In genomic region chr9:135907006-135907434, GRCh38 we compare ENCODE assay signal across 8 cellular contexts. TPM values are rescaled to one million over a fixed set of nuclear protein-coding genes. Genes with fewer than 3 reads are reported as not detected.
A peak's percentile ranks its signal among the peaks of the same experiment; 100 is the strongest.
DNase-seq lines count a peak whose midpoint lies in the region; ATAC-seq, FAIRE-seq and TF ChIP-seq lines count a peak whose summit lies in the region.

No MANE protein-coding gene starts in this region.

- H3K36me3 ChIP-seq in BLaER1 treated with 17β-estradiol and CSF1 and Interleukin-3, amounts not matched to agents 10 nM and 100 nM, result peaks cover 15 to 52% (median 34%) of the 10 kb centered on the region in 11 experiments
- H3K36me3 ChIP-seq in ascending aorta, result peaks cover 5 to 20% of the 10 kb centered on the region in 2 donors
- H3K36me3 ChIP-seq in lung (ENCODE audit: control insufficient read depth in 2 of 2, insufficient read depth in 2 of 2, low read length in 2 of 2), result no peaks in the 10 kb centered on the region

- peak; percentile 14 for ATAC-seq in GM18868 (IDR thresholded peaks at IDR 0.05; ENCODE audit: unreplicated experiment)
- peak; percentile 32 for ATAC-seq in HG03135 (IDR thresholded peaks at IDR 0.05; ENCODE audit: unreplicated experiment)
- no peak for ATAC-seq in lung (ENCODE audit: insufficient read depth, low FRiP score)
- no peak for ATAC-seq in HG02759 (IDR thresholded peaks at IDR 0.05; ENCODE audit: unreplicated experiment)

- peak overlapping the region; percentile 76 to 93 (median 85) for H3K9ac ChIP-seq in BLaER1 treated with 17β-estradiol and CSF1 and Interleukin-3, amounts not matched to agents 10 nM and 100 nM

- H3K4me3 ChIP-seq in BLaER1 treated with 17β-estradiol and CSF1 and Interleukin-3, amounts not matched to agents 10 nM and 100 nM, result peak overlapping the region; percentile 70 to 89 (median 84)
- H3K4me3 ChIP-seq in ascending aorta (peak overlapping the region; percentile 81 to 82), lung (peak overlapping the region; percentile 84)

- intact Hi-C loops in ascending aorta (cut with DNase I), result loop anchor here (1.0 to 5.0 kb wide), 3 partner anchors 54 to 1580 kb away; partner anchors contain the start of genes RXRA, TMEM250 and UBAC1

- H3K4me1 ChIP-seq in BLaER1 treated with 17β-estradiol and CSF1 and Interleukin-3, amounts not matched to agents 10 nM and 100 nM, result peaks cover 67 to 78% (median 73%) of the 10 kb centered on the region in 10 experiments
- H3K4me1 ChIP-seq in ascending aorta (peaks cover 10 to 21% of the 10 kb centered on the region in 2 donors), lung (ENCODE audit: control insufficient read depth in 2 of 2, insufficient read depth in 2 of 2, low read length in 2 of 2) (peaks cover 13 to 20% of the 10 kb centered on the region in 2 donors)

- 0 to 1% methylated on average over 19 to 70 of the region's 70 CpGs for WGBS in lung, 2 donors

- DNase-seq in ascending aorta (ENCODE audit: low spot score in 2 of 2), result no peak
- no peak for DNase-seq in lung (ENCODE audit: low spot score)
- no peak for DNase-seq in G401 (ENCODE audit: low spot score)
- no peak for DNase-seq in frontal cortex (ENCODE audit: low spot score in 2 of 2)

- H3K9me3 ChIP-seq in BLaER1 treated with 17β-estradiol and CSF1 and Interleukin-3, amounts not matched to agents 10 nM and 100 nM (replicated peaks in 1 of 11), result peaks cover 0 to 9% (median 0%) of the 10 kb centered on the region in 11 experiments; a peak in 5 of 22 replicates
- H3K9me3 ChIP-seq in ascending aorta, result peaks cover 0 to 6% of the 10 kb centered on the region in 2 donors
- H3K9me3 ChIP-seq in lung (ENCODE audit: control insufficient read depth in 2 of 2, insufficient read depth in 1 of 2, low read length in 1 of 2), result peaks cover 0 to 2% of the 10 kb centered on the region in 2 donors

- no peak for FAIRE-seq in frontal cortex (lab: Jason Lieb, UNC)

- H3K4me2 ChIP-seq in BLaER1 treated with 17β-estradiol and CSF1 and Interleukin-3, amounts not matched to agents 10 nM and 100 nM, result peak overlapping the region; percentile 78 to 98 (median 91); a peak in 21 of 22 replicates

- no peaks in the 10 kb centered on the region for H3K27me3 ChIP-seq in BLaER1 treated with 17β-estradiol and CSF1 and Interleukin-3, amounts not matched to agents 10 nM and 100 nM
- H3K27me3 ChIP-seq in ascending aorta, result no peaks in the 10 kb centered on the region
- H3K27me3 ChIP-seq in lung (ENCODE audit: control insufficient read depth, insufficient read depth), result no peaks in the 10 kb centered on the region

- in situ Hi-C loops in G401 (cut with HindIII; ENCODE audit: low sequenced_read_pairs), result no loop called here

- peak overlapping the region in 10 of 11 experiments; percentile 66 to 87 (median 84); a peak in 19 of 22 replicates for H3K27ac ChIP-seq in BLaER1 treated with 17β-estradiol and CSF1 and Interleukin-3, amounts not matched to agents 10 nM and 100 nM
- peak overlapping the region in 1 of 2 donors; percentile 76 for H3K27ac ChIP-seq in ascending aorta
- peak overlapping the region in 1 of 2 donors; percentile 38 for H3K27ac ChIP-seq in lung (ENCODE audit: low read depth in 1 of 2, low read length in 1 of 2)

- TF ChIP-seq CTCF in ascending aorta (IDR thresholded peaks at IDR 0.05) (no peak), lung (IDR thresholded peaks at IDR 0.05; ENCODE audit: control extremely low read depth, extremely low read depth) (no peak)

- H4K20me1 ChIP-seq in BLaER1 treated with 17β-estradiol and CSF1 and Interleukin-3, amounts not matched to agents 10 nM and 100 nM, result peaks cover 46 to 70% (median 53%) of the 10 kb centered on the region in 11 experiments

RNA-seq across cellular contexts. Expression of gene CAMSAP1, which starts 0.3 kb away (rescaled TPM):
- 10.1 TPM for total RNA-seq in ascending aorta
- total RNA-seq in lung, result 10 to 100 TPM; 21.1 to 29.8 TPM
- polyA plus RNA-seq in lung, result 1 to 10 TPM; 5.0 to 9.1 TPM
- total RNA-seq in G401 (2014; rRNA removed; shearing (Covaris generic)), result 18.1 and 19.7 TPM in 2 replicates
- total RNA-seq in frontal cortex, result 157 TPM

RNA-seq across cellular contexts. Expression of gene UBAC1, which starts 54.2 kb away (rescaled TPM):
- total RNA-seq in ascending aorta, result 31.0 TPM
- 10 to 100 TPM; 39.2 to 49.5 TPM for total RNA-seq in lung
- polyA plus RNA-seq in lung, result 10 to 100 TPM; 37.8 to 40.1 TPM
- total RNA-seq in G401 (2014; rRNA removed; shearing (Covaris generic)), result 93.7 and 104 TPM in 2 replicates
- 35.5 TPM for total RNA-seq in frontal cortex

Comparison
In these comparisons a context has a peak if more than half of its experiments do, and no peak if none do; other contexts are left out.
1. ATAC-seq: peak in GM18868 (single experiment) and HG03135 (single experiment); none in lung (single experiment) and HG02759 (single experiment).
2. Peak in every context shown above with its lines, with median percentiles within 50 percentile points of each other: H3K4me3 ChIP-seq.